ENCODE assay signal across 14 cellular contexts in genomic region chr3:149816986-149817385, GRCh38. TPM values are rescaled to one million over a fixed set of nuclear protein-coding genes. Genes with fewer than 3 reads are reported as not detected.
DNase-seq lines count a peak whose midpoint lies in the region; ATAC-seq and TF ChIP-seq lines count a peak whose summit lies in the region.
"Had no signal": no experiment of that assay in that cellular context is flagged by ENCODE, and none has a peak within 500 bp of the region (broad histone marks: within the 10 kb centered on the region; RNA-seq: fewer than 3 reads in every experiment).

No MANE protein-coding gene starts in this region.

- peaks cover 3% of the 10 kb centered on the region for H3K36me3 Mint-ChIP-seq in CD4-positive, CD25-positive, alpha-beta regulatory T cell

- intact Hi-C loops in ascending aorta (cut with DNase I): loop anchor here (10.0 kb wide), 1 partner anchor 588 kb away; the partner anchor contains the start of gene TSC22D2

- TF ChIP-seq CTCF in Loucy (conservative IDR thresholded peaks at IDR 0.05; ENCODE audit: low read length) (no peak), ascending aorta (IDR thresholded peaks at IDR 0.05) (no peak)

- H3K9me3 ChIP-seq in CD4-positive, CD25-positive, alpha-beta regulatory T cell (ENCODE audit: control insufficient read depth in 2 of 2, low read length in 2 of 2): no peaks in the 10 kb centered on the region
- H3K9me3 ChIP-seq in Loucy (ENCODE audit: insufficient read depth, low read depth, low read length) (0 out of 2 replicates have a peak, but pooled peaks cover 2% of the 10 kb centered on the region), ascending aorta (peaks cover 0 to 4% of the 10 kb centered on the region in 2 donors)

- H3K4me1 ChIP-seq in CD4-positive, CD25-positive, alpha-beta regulatory T cell (ENCODE audit: control insufficient read depth, insufficient read depth, low read length, poor library complexity, severe bottlenecking): peaks cover 45% of the 10 kb centered on the region
- peaks cover 48% of the 10 kb centered on the region for H3K4me1 ChIP-seq in Loucy (ENCODE audit: insufficient read depth, low read length, poor library complexity, severe bottlenecking)
- peaks cover 0 to 25% of the 10 kb centered on the region in 2 donors for H3K4me1 ChIP-seq in ascending aorta

- H3K36me3 ChIP-seq in CD4-positive, CD25-positive, alpha-beta regulatory T cell (ENCODE audit: control insufficient read depth, insufficient read depth, low read length): no peaks in the 10 kb centered on the region
- H3K36me3 ChIP-seq in Loucy (ENCODE audit: insufficient read depth, low read length) (no peaks in the 10 kb centered on the region), ascending aorta (no peaks in the 10 kb centered on the region)

- no peak overlapping the region for H3K27ac ChIP-seq in CD4-positive, CD25-positive, alpha-beta regulatory T cell (ENCODE audit: insufficient read depth, low read length, poor library complexity, severe bottlenecking)
- H3K27ac ChIP-seq in ascending aorta: peak overlapping the region; percentile 35 to 49
- H3K27ac ChIP-seq: VCaP had no signal

- peaks cover 65 to 85% (median 74%) of the 10 kb centered on the region in 4 donors for H3K4me1 Mint-ChIP-seq in CD4-positive, CD25-positive, alpha-beta regulatory T cell

- no peak overlapping the region for H3K27ac Mint-ChIP-seq in CD4-positive, CD25-positive, alpha-beta regulatory T cell
- H3K27ac Mint-ChIP-seq: type B pancreatic cell had no signal

- peak overlapping the region; percentile 90 for H3K4me2 ChIP-seq in Loucy (ENCODE audit: low read depth, low read length, poor library complexity, severe bottlenecking)

- no peaks in the 10 kb centered on the region for H3K27me3 Mint-ChIP-seq in CD4-positive, CD25-positive, alpha-beta regulatory T cell
- H3K27me3 Mint-ChIP-seq: type B pancreatic cell had no signal

- H3K9me3 Mint-ChIP-seq in CD4-positive, CD25-positive, alpha-beta regulatory T cell: no peaks in the 10 kb centered on the region
- H3K9me3 Mint-ChIP-seq: type B pancreatic cell had no signal

- peaks cover 7% of the 10 kb centered on the region; the same call in 1 of the 2 replicates for H3F3A ChIP-seq in Loucy (ENCODE audit: low read depth)

- peaks cover 30% of the 10 kb centered on the region for H4K20me1 ChIP-seq in Loucy (ENCODE audit: insufficient read depth, low read length, poor library complexity, severe bottlenecking)

- H2AFZ ChIP-seq in Loucy (ENCODE audit: low read length): no peak overlapping the region

- H3K9me2 ChIP-seq in Loucy (replicated peaks; ENCODE audit: low read depth, low read length): no peaks in the 10 kb centered on the region

- H3K4me3 Mint-ChIP-seq in CD4-positive, CD25-positive, alpha-beta regulatory T cell: peak overlapping the region in 2 of 4 donors; percentile 70 to 99
- H3K4me3 Mint-ChIP-seq: type B pancreatic cell had no signal

- no peak for ATAC-seq in CD4-positive, CD25-positive, alpha-beta regulatory T cell (ENCODE audit: low read depth in 2 of 2)
- ATAC-seq in HG03135 (IDR thresholded peaks at IDR 0.05; ENCODE audit: unreplicated experiment) (no peak), HG02973 (IDR thresholded peaks at IDR 0.05; ENCODE audit: unreplicated experiment) (no peak)

- H3K9ac ChIP-seq in Loucy (ENCODE audit: low read depth, low read length, poor library complexity, severe bottlenecking): no peak overlapping the region

- H3K79me2 ChIP-seq in Loucy (ENCODE audit: insufficient read depth, low read length): peaks cover 71% of the 10 kb centered on the region

- H3K27me3 ChIP-seq in CD4-positive, CD25-positive, alpha-beta regulatory T cell (ENCODE audit: control insufficient read depth, insufficient read depth, low read length): no peaks in the 10 kb centered on the region
- H3K27me3 ChIP-seq in Loucy (ENCODE audit: insufficient read depth, low read length, poor library complexity, severe bottlenecking) (no peaks in the 10 kb centered on the region), ascending aorta (no peaks in the 10 kb centered on the region)

- peak overlapping the region; percentile 13 for H3K4me3 ChIP-seq in CD4-positive, CD25-positive, alpha-beta regulatory T cell (ENCODE audit: low read depth, low read length)
- H3K4me3 ChIP-seq in Loucy (ENCODE audit: low read length, poor library complexity, severe bottlenecking) (peak overlapping the region; percentile 94), ascending aorta (no peak overlapping the region)

- no peak for DNase-seq in CD4-positive, CD25-positive, alpha-beta regulatory T cell
- no peak for DNase-seq in ascending aorta (ENCODE audit: low spot score in 2 of 2)
- DNase-seq in medulla oblongata (ENCODE audit: extremely low spot score): peak; percentile 72
- no peak for DNase-seq in SW480 (ENCODE audit: low spot score)
- DNase-seq in NCI-H69 (lab: John Stamatoyannopoulos, UW): no peak
- DNase-seq: DMS 273 treated with DMSO at 0.1 percent for 48 hours, NCI-H524 treated with DMSO at 0.1 percent for 48 hours had no signal

RNA-seq across cellular contexts. Expression of gene RNF13, which starts 4.0 kb away (rescaled TPM):
- 44.0 TPM for total RNA-seq in CD4-positive, CD25-positive, alpha-beta regulatory T cell
- 100 to 1,000 TPM; 111 to 156 (median 145) TPM for polyA plus RNA-seq in CD4-positive, CD25-positive, alpha-beta regulatory T cell
- 69.3 TPM for total RNA-seq in ascending aorta

RNA-seq across cellular contexts. Expression of gene ANKUB1, which starts 24.6 kb away (rescaled TPM):
- total RNA-seq in CD4-positive, CD25-positive, alpha-beta regulatory T cell: not detected
- not detected for polyA plus RNA-seq in CD4-positive, CD25-positive, alpha-beta regulatory T cell
- total RNA-seq in ascending aorta: not detected
- total RNA-seq: mucosa of gallbladder had no signal
- polyA plus RNA-seq: esophagus had no signal

Comparison
In these comparisons a context has a peak if more than half of its experiments do, and no peak if none do; other contexts are left out.
1. H3K4me3 ChIP-seq: peak in CD4-positive, CD25-positive, alpha-beta regulatory T cell (single experiment) and Loucy (single experiment); none in ascending aorta (0 of 2).